18 cellular contexts compared by ENCODE assay signal in the genomic region with DNA sequence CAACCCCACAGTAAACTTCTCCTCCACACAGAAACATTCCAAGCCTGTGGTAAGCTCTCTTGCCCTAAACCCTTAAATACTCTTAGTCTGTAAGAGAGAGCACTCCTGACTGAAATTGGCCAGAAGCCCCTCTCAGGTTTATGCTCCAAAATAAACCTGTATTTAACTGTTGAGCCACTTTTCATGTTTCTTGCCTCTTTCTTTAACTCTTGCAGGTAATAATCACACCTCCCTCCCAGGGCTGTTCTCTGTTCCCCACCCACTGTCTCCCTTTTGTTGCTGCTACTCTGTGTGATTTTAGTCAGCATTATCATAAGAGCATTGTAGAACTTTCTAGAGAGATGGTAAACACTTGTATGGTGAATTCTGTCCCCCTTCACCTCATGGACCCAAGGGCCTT. TPM values are rescaled to one million over a fixed set of nuclear protein-coding genes. Genes with fewer than 3 reads are reported as not detected.
DNase-seq lines count a peak whose midpoint lies in the region; ATAC-seq and TF ChIP-seq lines count a peak whose summit lies in the region.
"Had no signal": no experiment of that assay in that cellular context is flagged by ENCODE, and none has a peak within 500 bp of the region (broad histone marks: within the 10 kb centered on the region; RNA-seq: fewer than 3 reads in every experiment).

No MANE protein-coding gene starts in this region.

- H3K4me1 Mint-ChIP-seq in activated naive CD4-positive, alpha-beta T cell treated with anti-CD3 and anti-CD28 coated beads for 36 hours (ENCODE audit: low read depth) = peaks cover 40% of the 10 kb centered on the region
- H3K4me1 Mint-ChIP-seq in CD8-positive, alpha-beta memory T cell = peaks cover 27 to 33% (median 33%) of the 10 kb centered on the region in 3 donors
- peaks cover 46% of the 10 kb centered on the region for H3K4me1 Mint-ChIP-seq in activated naive CD8-positive, alpha-beta T cell treated with anti-CD3 and anti-CD28 coated beads for 36 hours
- peaks cover 32% of the 10 kb centered on the region for H3K4me1 Mint-ChIP-seq in nephron

- no peak for ATAC-seq in HG03354 (IDR thresholded peaks at IDR 0.05; ENCODE audit: poor library complexity, severe bottlenecking, unreplicated experiment)
- ATAC-seq: HepG2 had no signal

- no peaks in the 10 kb centered on the region for H3K9me3 ChIP-seq in CD8-positive, alpha-beta memory T cell (ENCODE audit: low read length)
- H3K9me3 ChIP-seq in osteoblast (ENCODE audit: low read depth, low read length) = no peaks in the 10 kb centered on the region
- H3K9me3 ChIP-seq: MG63 had no signal

- TF ChIP-seq CTCF in nephron (IDR thresholded peaks at IDR 0.05; ENCODE audit: unreplicated experiment in 3 of 3) (no peak), osteoblast (IDR thresholded peaks at IDR 0.05; ENCODE audit: extremely low read depth, low read depth, low read length) (no peak)

- no peaks in the 10 kb centered on the region for H3K36me3 ChIP-seq in CD8-positive, alpha-beta memory T cell (ENCODE audit: insufficient read depth, low read length)
- no peaks in the 10 kb centered on the region for H3K36me3 ChIP-seq in osteoblast (ENCODE audit: insufficient read depth, low read length)
- H3K36me3 ChIP-seq: MG63 had no signal

- no peak overlapping the region for H3K27ac ChIP-seq in CD8-positive, alpha-beta memory T cell (ENCODE audit: low read depth, low read length)
- H3K27ac ChIP-seq in osteoblast (ENCODE audit: low read depth, low read length) = no peak overlapping the region
- H3K27ac ChIP-seq: PC-9 had no signal

- H3K27me3 ChIP-seq in CD8-positive, alpha-beta memory T cell (ENCODE audit: insufficient read depth, low read length, poor library complexity, severe bottlenecking) = no peaks in the 10 kb centered on the region
- H3K27me3 ChIP-seq in osteoblast (ENCODE audit: insufficient read depth, low read length) = peaks cover 4% of the 10 kb centered on the region
- H3K27me3 ChIP-seq: MG63 had no signal

- peaks cover 7% of the 10 kb centered on the region for H3K79me2 ChIP-seq in osteoblast (ENCODE audit: insufficient read depth, low read length)

- H3K4me1 ChIP-seq in CD8-positive, alpha-beta memory T cell (ENCODE audit: insufficient read depth, low read length) = peaks cover 26% of the 10 kb centered on the region
- peaks cover 17% of the 10 kb centered on the region for H3K4me1 ChIP-seq in osteoblast (ENCODE audit: insufficient read depth, low read length)

- no peak overlapping the region for H3K4me3 Mint-ChIP-seq in activated naive CD4-positive, alpha-beta T cell treated with anti-CD3 and anti-CD28 coated beads for 36 hours
- H3K4me3 Mint-ChIP-seq in CD8-positive, alpha-beta memory T cell = peak overlapping the region in 2 of 7 donors; percentile 41 to 60
- no peak overlapping the region for H3K4me3 Mint-ChIP-seq in activated naive CD8-positive, alpha-beta T cell treated with anti-CD3 and anti-CD28 coated beads for 36 hours
- H3K4me3 Mint-ChIP-seq in nephron = peak overlapping the region; percentile 18 to 66 (median 58)

- H3K9me3 Mint-ChIP-seq in activated naive CD4-positive, alpha-beta T cell treated with anti-CD3 and anti-CD28 coated beads for 36 hours = no peaks in the 10 kb centered on the region
- H3K9me3 Mint-ChIP-seq in CD8-positive, alpha-beta memory T cell = no peaks in the 10 kb centered on the region
- H3K9me3 Mint-ChIP-seq in activated naive CD8-positive, alpha-beta T cell treated with anti-CD3 and anti-CD28 coated beads for 36 hours = no peaks in the 10 kb centered on the region
- H3K9me3 Mint-ChIP-seq in nephron = peaks cover 10% of the 10 kb centered on the region

- peak overlapping the region; percentile 25 for H3K27ac Mint-ChIP-seq in activated naive CD4-positive, alpha-beta T cell treated with anti-CD3 and anti-CD28 coated beads for 36 hours
- H3K27ac Mint-ChIP-seq in CD8-positive, alpha-beta memory T cell = peak overlapping the region in 5 of 8 donors; percentile 35 to 96 (median 67)
- H3K27ac Mint-ChIP-seq in activated naive CD8-positive, alpha-beta T cell treated with anti-CD3 and anti-CD28 coated beads for 36 hours = peak overlapping the region; percentile 16
- H3K27ac Mint-ChIP-seq in nephron = peak overlapping the region; percentile 12 to 29 (median 16)

- CTCF ChIA-PET in activated naive CD4-positive, alpha-beta T cell treated with anti-CD3 and anti-CD28 coated beads for 36 hours (lab: Charles Lee) = interaction anchor here (0.6 to 6.0 kb wide), 5 partner anchors 75 to 462 kb away, joined by 3 to 43 read pairs (median 3); no protein-coding TSS in a partner anchor
- CTCF ChIA-PET in CD8-positive, alpha-beta memory T cell (lab: Charles Lee) = interaction anchor here (1.4 to 6.9 kb wide), 3 partner anchors 21 to 199 kb away, joined by 3 to 40 read pairs (median 17); no protein-coding TSS in a partner anchor

- H3K27me3 Mint-ChIP-seq in activated naive CD4-positive, alpha-beta T cell treated with anti-CD3 and anti-CD28 coated beads for 36 hours (ENCODE audit: low read depth) = peaks cover 3% of the 10 kb centered on the region
- peaks cover 0 to 2% of the 10 kb centered on the region in 2 donors for H3K27me3 Mint-ChIP-seq in CD8-positive, alpha-beta memory T cell
- H3K27me3 Mint-ChIP-seq in activated naive CD8-positive, alpha-beta T cell treated with anti-CD3 and anti-CD28 coated beads for 36 hours = peaks cover 5% of the 10 kb centered on the region
- H3K27me3 Mint-ChIP-seq in nephron (ENCODE audit: low read depth) = peaks cover 24% of the 10 kb centered on the region

- H3K4me3 ChIP-seq in CD8-positive, alpha-beta memory T cell (ENCODE audit: low read length) = no peak overlapping the region
- no peak overlapping the region for H3K4me3 ChIP-seq in osteoblast (ENCODE audit: insufficient read depth, low read length)
- H3K4me3 ChIP-seq: MG63, PC-9 had no signal

- H4K20me1 ChIP-seq in osteoblast (ENCODE audit: insufficient read depth, low read length) = peaks cover 3% of the 10 kb centered on the region

- no peak overlapping the region for H2AFZ ChIP-seq in osteoblast (ENCODE audit: low read length)
- H2AFZ ChIP-seq: PC-9 had no signal

- POLR2A ChIA-PET in CD8-positive, alpha-beta memory T cell (lab: Charles Lee) = no interaction called here

- no peaks in the 10 kb centered on the region for H3K36me3 Mint-ChIP-seq in activated naive CD4-positive, alpha-beta T cell treated with anti-CD3 and anti-CD28 coated beads for 36 hours (ENCODE audit: low read depth)
- peaks cover 0 to 6% (median 0%) of the 10 kb centered on the region in 3 donors for H3K36me3 Mint-ChIP-seq in CD8-positive, alpha-beta memory T cell
- no peaks in the 10 kb centered on the region for H3K36me3 Mint-ChIP-seq in activated naive CD8-positive, alpha-beta T cell treated with anti-CD3 and anti-CD28 coated beads for 36 hours
- H3K36me3 Mint-ChIP-seq in nephron (ENCODE audit: low read depth) = peaks cover 6% of the 10 kb centered on the region

- no peak overlapping the region for H3K4me2 ChIP-seq in osteoblast (ENCODE audit: insufficient read depth, low read length)
- H3K4me2 ChIP-seq: PC-9 had no signal

- DNase-seq in activated naive CD4-positive, alpha-beta T cell treated with anti-CD3 and anti-CD28 coated beads for 36 hours = no peak
- DNase-seq in activated naive CD4-positive, alpha-beta T cell (lab: John Stamatoyannopoulos, UW) = no peak
- no peak for DNase-seq in CD8-positive, alpha-beta memory T cell
- no peak for DNase-seq in activated naive CD8-positive, alpha-beta T cell treated with anti-CD3 and anti-CD28 coated beads for 36 hours
- no peak for DNase-seq in NCI-H2107 (lab: John Stamatoyannopoulos, UW)
- no peak for DNase-seq in osteoblast (ENCODE audit: insufficient read length, low spot score, missing footprints)
- DNase-seq: ACHN, EL, MG63, NCI-H1105 treated with DMSO at 0.1 percent for 48 hours, NCI-H187, NCI-H2171, NCI-H446 treated with DMSO at 0.1 percent for 48 hours, NCI-H748 treated with DMSO at 0.1 percent for 48 hours, PC-9 had no signal

- intact Hi-C loops in activated naive CD4-positive, alpha-beta T cell treated with anti-CD3 and anti-CD28 coated beads for 36 hours (cut with micrococcal nuclease) = loop anchor here (10.0 kb wide), 1 partner anchor 457 kb away; no protein-coding TSS in a partner anchor

RNA-seq across cellular contexts. Expression of gene IFT27, which starts 2.1 kb away (rescaled TPM):
- 10 to 100 TPM; 15.7 to 16.2 TPM for total RNA-seq in activated naive CD4-positive, alpha-beta T cell treated with anti-CD3 and anti-CD28 coated beads for 36 hours
- 10 to 100 TPM; 24.9 to 26.5 TPM for total RNA-seq in CD8-positive, alpha-beta memory T cell
- polyA plus RNA-seq in CD8-positive, alpha-beta memory T cell = 9.7 TPM
- total RNA-seq in activated naive CD8-positive, alpha-beta T cell treated with anti-CD3 and anti-CD28 coated beads for 36 hours = 10 to 100 TPM; 17.3 to 18.2 TPM
- total RNA-seq in osteoblast = 22.1 and 27.4 TPM in 2 replicates

RNA-seq across cellular contexts. Expression of gene PVALB, which starts 38.8 kb away (rescaled TPM):
- not detected for total RNA-seq in activated naive CD4-positive, alpha-beta T cell treated with anti-CD3 and anti-CD28 coated beads for 36 hours
- total RNA-seq in CD8-positive, alpha-beta memory T cell = not detected
- not detected for polyA plus RNA-seq in CD8-positive, alpha-beta memory T cell
- total RNA-seq in activated naive CD8-positive, alpha-beta T cell treated with anti-CD3 and anti-CD28 coated beads for 36 hours = not detected
- total RNA-seq in osteoblast = not detected in 2 replicates
- total RNA-seq: HepG2, PC-9 had no signal
- polyA plus RNA-seq: HepG2 had no signal

Comparison
In these comparisons a context has a peak if more than half of its experiments do, and no peak if none do; other contexts are left out.
1. H3K27ac Mint-ChIP-seq: peak in every context shown above with its lines; median percentile 67 in CD8-positive, alpha-beta memory T cell; 25 in activated naive CD4-positive, alpha-beta T cell treated with anti-CD3 and anti-CD28 coated beads for 36 hours; 16 in activated naive CD8-positive, alpha-beta T cell treated with anti-CD3 and anti-CD28 coated beads for 36 hours; 16 in nephron.
2. H3K4me3 Mint-ChIP-seq: peak in nephron (3 of 3); none in activated naive CD4-positive, alpha-beta T cell treated with anti-CD3 and anti-CD28 coated beads for 36 hours (single experiment) and activated naive CD8-positive, alpha-beta T cell treated with anti-CD3 and anti-CD28 coated beads for 36 hours (single experiment).